21 cellular contexts compared by ENCODE assay signal in genomic region chr5:116415182-116415581, GRCh38.
DNase-seq lines count a peak whose midpoint lies in the region; ATAC-seq and TF ChIP-seq lines count a peak whose summit lies in the region.
"Had no signal": no experiment of that assay in that cellular context is flagged by ENCODE, and none has a peak within 500 bp of the region (broad histone marks: within the 10 kb centered on the region; RNA-seq: fewer than 3 reads in every experiment).

No MANE protein-coding gene starts in this region.

- no peaks in the 10 kb centered on the region for H3K27me3 Mint-ChIP-seq in mesothelial cell of epicardium (ENCODE audit: low read depth)
- no peaks in the 10 kb centered on the region for H3K27me3 Mint-ChIP-seq in activated CD4-positive, alpha-beta T cell treated with anti-CD3 and anti-CD28 coated beads for 36 hours
- H3K27me3 Mint-ChIP-seq: B cell; CD4-positive, CD25-positive, alpha-beta regulatory T cell had no signal

- peak overlapping the region; percentile 64 for H3K27ac Mint-ChIP-seq in mesothelial cell of epicardium
- H3K27ac Mint-ChIP-seq in activated CD4-positive, alpha-beta T cell treated with anti-CD3 and anti-CD28 coated beads for 36 hours, result no peak overlapping the region
- H3K27ac Mint-ChIP-seq: B cell; CD4-positive, CD25-positive, alpha-beta regulatory T cell; CD8-positive, alpha-beta T cell; GM23338; HFFc6 had no signal

- CTCF ChIA-PET in activated CD4-positive, alpha-beta T cell treated with anti-CD3 and anti-CD28 coated beads for 36 hours (lab: Charles Lee), result no interaction called here

- DNase-seq in DMS 273 (lab: John Stamatoyannopoulos, UW; ENCODE audit: unreplicated experiment), result peak; percentile 22
- no peak for DNase-seq in DMS 273 treated with DMSO at 0.1 percent for 48 hours (lab: John Stamatoyannopoulos, UW)
- DNase-seq in fibroblast of the aortic adventitia (ENCODE audit: low read depth), result peak; percentile 7
- no peak for DNase-seq in mesothelial cell of epicardium (ENCODE audit: low spot score in 2 of 2, unreplicated experiment in 2 of 2)
- no peak for DNase-seq in H7
- no peak for DNase-seq in NCI-H2171 treated with DMSO at 0.1 percent for 48 hours (lab: John Stamatoyannopoulos, UW)
- DNase-seq in activated CD4-positive, alpha-beta T cell treated with anti-CD3 and anti-CD28 coated beads for 36 hours, result no peak
- DNase-seq: Caco-2; CD4-positive, CD25-positive, alpha-beta regulatory T cell; DMS53; DMS79 treated with DMSO at 0.1 percent for 48 hours; GF-D8; HFFc6 had no signal

- no peaks in the 10 kb centered on the region for H3K9me3 Mint-ChIP-seq in mesothelial cell of epicardium
- peaks cover 2% of the 10 kb centered on the region for H3K9me3 Mint-ChIP-seq in activated CD4-positive, alpha-beta T cell treated with anti-CD3 and anti-CD28 coated beads for 36 hours (ENCODE audit: low read depth)
- H3K9me3 Mint-ChIP-seq: CD8-positive, alpha-beta T cell; GM23338; HFFc6 had no signal

- TF ChIP-seq CTCF in VCaP (conservative IDR thresholded peaks at IDR 0.05), result no peak
- TF ChIP-seq CTCF in fibroblast of the aortic adventitia (IDR thresholded peaks at IDR 0.05; ENCODE audit: insufficient read depth, low read length), result no peak
- TF ChIP-seq CTCF in mesothelial cell of epicardium (IDR thresholded peaks at IDR 0.05; ENCODE audit: unreplicated experiment), result no peak

- H3K4me3 ChIP-seq in fibroblast of the aortic adventitia (ENCODE audit: low read depth, low read length) (no peak overlapping the region), H7 (ENCODE audit: insufficient read depth, low read depth, low read length) (no peak overlapping the region)
- H3K4me3 ChIP-seq: BLaER1, GM23338, HAP-1 had no signal

- no peak overlapping the region for H3K4me3 Mint-ChIP-seq in mesothelial cell of epicardium
- no peak overlapping the region for H3K4me3 Mint-ChIP-seq in activated CD4-positive, alpha-beta T cell treated with anti-CD3 and anti-CD28 coated beads for 36 hours
- H3K4me3 Mint-ChIP-seq: B cell; CD4-positive, CD25-positive, alpha-beta regulatory T cell; CD8-positive, alpha-beta T cell; GM23338; HFFc6 had no signal

- intact Hi-C loops in activated CD4-positive, alpha-beta T cell treated with anti-CD3 and anti-CD28 coated beads for 36 hours (cut with DNase I, micrococcal nuclease), result no loop called here

- H3K36me3 Mint-ChIP-seq in mesothelial cell of epicardium, result no peaks in the 10 kb centered on the region
- H3K36me3 Mint-ChIP-seq in activated CD4-positive, alpha-beta T cell treated with anti-CD3 and anti-CD28 coated beads for 36 hours (ENCODE audit: low read depth), result peaks cover 43% of the 10 kb centered on the region

- H3K27ac ChIP-seq in VCaP, result 0 out of 2 replicates have a peak overlapping the region, but pooled peaks have one; percentile 11
- H3K27ac ChIP-seq: 22Rv1, BLaER1, C4-2B had no signal

- ATAC-seq in activated CD4-positive, alpha-beta T cell treated with anti-CD3 and anti-CD28 coated beads for 36 hours, result no peak
- ATAC-seq: CD8-positive, alpha-beta T cell; GM23338 had no signal

- H3K27me3 ChIP-seq in H7 (ENCODE audit: control insufficient read depth, insufficient read depth, low read length), result no peaks in the 10 kb centered on the region
- H3K27me3 ChIP-seq: BLaER1 had no signal

- POLR2A ChIA-PET in activated CD4-positive, alpha-beta T cell treated with anti-CD3 and anti-CD28 coated beads for 36 hours (lab: Charles Lee), result no interaction called here

- peaks cover 3% of the 10 kb centered on the region for H3K4me1 Mint-ChIP-seq in mesothelial cell of epicardium
- no peaks in the 10 kb centered on the region for H3K4me1 Mint-ChIP-seq in activated CD4-positive, alpha-beta T cell treated with anti-CD3 and anti-CD28 coated beads for 36 hours
- H3K4me1 Mint-ChIP-seq: B cell had no signal

- H3K36me3 ChIP-seq in H7 (replicated peaks; ENCODE audit: control insufficient read depth, insufficient read depth, low read length), result no peaks in the 10 kb centered on the region
- H3K36me3 ChIP-seq: HAP-1 had no signal

Comparison
In these comparisons a context has a peak if more than half of its experiments do, and no peak if none do; other contexts are left out.
1. DNase-seq: peak in DMS 273 (single experiment) and fibroblast of the aortic adventitia (single experiment); none in DMS 273 treated with DMSO at 0.1 percent for 48 hours (single experiment), mesothelial cell of epicardium (0 of 2), H7 (single experiment), NCI-H2171 treated with DMSO at 0.1 percent for 48 hours (single experiment) and activated CD4-positive, alpha-beta T cell treated with anti-CD3 and anti-CD28 coated beads for 36 hours (single experiment).